ENCODE assay signal across 11 cellular contexts in genomic region chr12:47302111-47302597, GRCh38.
DNase-seq lines count a peak whose midpoint lies in the region; ATAC-seq, FAIRE-seq and TF ChIP-seq lines count a peak whose summit lies in the region.
"Had no signal": no experiment of that assay in that cellular context is flagged by ENCODE, and none has a peak within 500 bp of the region (broad histone marks: within the 10 kb centered on the region; RNA-seq: fewer than 3 reads in every experiment).

No MANE protein-coding gene starts in this region.

- POLR2A ChIA-PET in Caco-2 (lab: Charles Lee), result no interaction called here
- POLR2A ChIA-PET in K562 (lab: Yijun Ruan, JAX), result interaction anchor here (1.0 kb wide), 1 partner anchor 59 kb away, joined by 3 read pairs; no protein-coding TSS in a partner anchor
- POLR2A ChIA-PET in HepG2 (lab: Yijun Ruan, JAX), result no interaction called here

- no TSS peak for BruUV-seq in Caco-2 (replicated peaks; lab: Mats Ljungman, UMichigan)
- no TSS peak for BruUV-seq in K562 (replicated peaks; lab: Mats Ljungman, UMichigan)
- BruUV-seq in HepG2 (replicated peaks; lab: Mats Ljungman, UMichigan), result no TSS peak

- H3K4me1 Mint-ChIP-seq in Caco-2 (ENCODE audit: low read depth, unreplicated experiment), result peaks cover 41% of the 10 kb centered on the region
- H3K4me1 Mint-ChIP-seq in T-helper 17 cell, result peaks cover 20% of the 10 kb centered on the region
- H3K4me1 Mint-ChIP-seq in endodermal cell, result peaks cover 8% of the 10 kb centered on the region

- CTCF ChIA-PET in Caco-2 (lab: Charles Lee), result interaction anchor here (0.8 to 1.2 kb wide), 4 partner anchors 71 to 281 kb away, joined by 3 to 4 read pairs (median 3); partner anchors contain the start of gene PCED1B
- CTCF ChIA-PET in K562 (lab: Yijun Ruan, JAX; ENCODE audit: low intra/inter-chr PET ratio), result no interaction called here
- CTCF ChIA-PET in HepG2 (lab: Yijun Ruan, JAX; ENCODE audit: low intra/inter-chr PET ratio, low total read pairs), result no interaction called here

- ATAC-seq in HG03139 (IDR thresholded peaks at IDR 0.05; ENCODE audit: unreplicated experiment) (peak; percentile 62), K562 (peak; percentile 61), HepG2 (no peak), T-helper 17 cell (no peak)

- no peak for TF ChIP-seq EP300 in K562 (IDR thresholded peaks at IDR 0.05; ENCODE audit: low read length)
- TF ChIP-seq EP300 in HepG2 (IDR thresholded peaks at IDR 0.05; ENCODE audit: low read depth in 2 of 2, low read length in 2 of 2), result no peak
- TF ChIP-seq EP300 in HepG2 (CRISPR knock-in tag; IDR thresholded peaks at IDR 0.05; ENCODE audit: borderline replicate concordance), result no peak

- no peak overlapping the region for H3K27ac ChIP-seq in K562 (ENCODE audit: extremely low read depth, low read depth, low read length)
- no peak overlapping the region for H3K27ac ChIP-seq in HepG2 (ENCODE audit: extremely low read length, insufficient read depth, low read length)
- no peak overlapping the region for H3K27ac ChIP-seq in endodermal cell (ENCODE audit: low read depth, low read length)

- H3K4me3 Mint-ChIP-seq in Caco-2 (ENCODE audit: unreplicated experiment), result peak overlapping the region; percentile 37
- no peak overlapping the region for H3K4me3 Mint-ChIP-seq in T-helper 17 cell
- no peak overlapping the region for H3K4me3 Mint-ChIP-seq in endodermal cell
- H3K4me3 Mint-ChIP-seq: dendritic cell treated with granulocyte-macrophage colony-stimulating factor and Interleukin-4, amounts not matched to agents 40 ng/mL and 50 ng/mL, for 4 days had no signal

- intact Hi-C loops in Caco-2 (cut with micrococcal nuclease; ENCODE audit: unreplicated experiment), result loop anchor here (1.0 kb wide), 2 partner anchors 26 to 71 kb away; no protein-coding TSS in a partner anchor
- intact Hi-C loops in K562 (cut with micrococcal nuclease), result loop anchor here (10.0 kb wide), 1 partner anchor 57 kb away; no protein-coding TSS in a partner anchor
- intact Hi-C loops in HepG2 (cut with micrococcal nuclease; ENCODE audit: unreplicated experiment), result no loop called here

- no peaks in the 10 kb centered on the region for H3K27me3 Mint-ChIP-seq in Caco-2 (ENCODE audit: insufficient read depth, unreplicated experiment)
- H3K27me3 Mint-ChIP-seq in T-helper 17 cell, result no peaks in the 10 kb centered on the region
- peaks cover 2% of the 10 kb centered on the region for H3K27me3 Mint-ChIP-seq in endodermal cell (ENCODE audit: insufficient read depth)

- H3K9ac ChIP-seq in K562 (ENCODE audit: insufficient read depth in 1 of 2, low read depth in 2 of 2, low read length in 2 of 2), result no peak overlapping the region
- no peak overlapping the region for H3K9ac ChIP-seq in HepG2 (ENCODE audit: insufficient read depth, low read depth, low read length)
- no peak overlapping the region for H3K9ac ChIP-seq in endodermal cell (ENCODE audit: extremely low read depth, low read length, poor library complexity, severe bottlenecking)

- peaks cover 10% of the 10 kb centered on the region for H3K9me3 Mint-ChIP-seq in Caco-2 (ENCODE audit: unreplicated experiment)
- H3K9me3 Mint-ChIP-seq in endodermal cell, result peaks cover 2% of the 10 kb centered on the region
- H3K9me3 Mint-ChIP-seq: dendritic cell treated with granulocyte-macrophage colony-stimulating factor and Interleukin-4, amounts not matched to agents 40 ng/mL and 50 ng/mL, for 4 days had no signal

- TF ChIP-seq CTCF in Caco-2 (IDR thresholded peaks at IDR 0.05; ENCODE audit: insufficient read depth in 1 of 2, low read depth in 1 of 2, low read length in 1 of 2, severe bottlenecking in 1 of 2, unreplicated experiment in 1 of 2), result no peak
- TF ChIP-seq CTCF in K562 (IDR thresholded peaks at IDR 0.05 in 2 of 3, conservative IDR thresholded peaks at IDR 0.05 in 1 of 3; ENCODE audit: insufficient read depth in 2 of 3, low read depth in 1 of 3, low read length in 3 of 3), result no peak
- no peak for TF ChIP-seq CTCF in HepG2 (CRISPR knock-in tag; IDR thresholded peaks at IDR 0.05)
- TF ChIP-seq CTCF in endodermal cell (conservative IDR thresholded peaks at IDR 0.05), result no peak

- H3K9me1 ChIP-seq in K562 (ENCODE audit: control insufficient read depth, insufficient read depth, low read length), result no peaks in the 10 kb centered on the region

- H3K36me3 Mint-ChIP-seq in Caco-2 (ENCODE audit: insufficient read depth, unreplicated experiment), result peaks cover 11% of the 10 kb centered on the region
- peaks cover 3% of the 10 kb centered on the region for H3K36me3 Mint-ChIP-seq in T-helper 17 cell (ENCODE audit: low read depth)
- H3K36me3 Mint-ChIP-seq in endodermal cell (ENCODE audit: low read depth), result no peaks in the 10 kb centered on the region

- DNase-seq in Caco-2 (peak; percentile 59 to 67), GM19239 (ENCODE audit: insufficient read length, low spot score) (peak; percentile 18), K562 (ENCODE audit: extremely low read depth in 1 of 4, low spot score in 3 of 4) (peak in 2 of 4 experiments; percentile 26 to 33), superior temporal gyrus (ENCODE audit: extremely low spot score) (no peak), HepG2 (ENCODE audit: low spot score) (no peak), T-helper 17 cell (no peak), endodermal cell (no peak)

- TF ChIP-seq RAD21 in K562 (CRISPR knock-in tag; conservative IDR thresholded peaks at IDR 0.05 in 1 of 2, IDR thresholded peaks at IDR 0.05 in 1 of 2) (no peak), HepG2 (CRISPR knock-in tag; IDR thresholded peaks at IDR 0.05) (no peak)

- no peak overlapping the region for H3K4me3 ChIP-seq in Caco-2 (ENCODE audit: low read depth, low read length)
- no peak overlapping the region for H3K4me3 ChIP-seq in K562
- H3K4me3 ChIP-seq in HepG2 (replicated peaks in 1 of 3; ENCODE audit: insufficient read depth in 1 of 3, low read depth in 2 of 3, low read length in 3 of 3), result no peak overlapping the region
- no peak overlapping the region for H3K4me3 ChIP-seq in endodermal cell (ENCODE audit: low read length)
- H3K4me3 ChIP-seq: lung had no signal

- WGBS in K562 (ENCODE audit: insufficient coverage, low coverage, missing lambda C conversion rate), result 25% methylated on average over 6 of the region's 6 CpGs
- 16% methylated on average over 6 of the region's 6 CpGs for WGBS in HepG2 (ENCODE audit: low lambda C conversion rate)
- 74% methylated on average over 6 of the region's 6 CpGs; no CpG with 5 or more reads in 1 of the 2 experiments for whole genome bisulfite sequencing in endodermal cell (ENCODE audit: insufficient coverage in 1 of 2, insufficient read length in 1 of 2), 2 experiments

- H3K4me1 ChIP-seq in Caco-2, result peaks cover 37% of the 10 kb centered on the region
- peaks cover 4 to 9% of the 10 kb centered on the region in 2 experiments; a peak in 3 of 5 replicates for H3K4me1 ChIP-seq in K562 (replicated peaks in 1 of 2; ENCODE audit: control insufficient read depth in 2 of 2, insufficient read depth in 2 of 2, low read length in 2 of 2)
- H3K4me1 ChIP-seq in HepG2 (ENCODE audit: insufficient read depth, low read length), result no peaks in the 10 kb centered on the region
- peaks cover 4% of the 10 kb centered on the region for H3K4me1 ChIP-seq in endodermal cell (ENCODE audit: control insufficient read depth, insufficient read depth, low read length)

- peak overlapping the region; percentile 88 for H3K27ac Mint-ChIP-seq in Caco-2 (ENCODE audit: unreplicated experiment)
- no peak overlapping the region for H3K27ac Mint-ChIP-seq in T-helper 17 cell
- no peak overlapping the region for H3K27ac Mint-ChIP-seq in endodermal cell
- H3K27ac Mint-ChIP-seq: dendritic cell treated with granulocyte-macrophage colony-stimulating factor and Interleukin-4, amounts not matched to agents 40 ng/mL and 50 ng/mL, for 4 days had no signal

- no peak overlapping the region; the same call in 1 of the 2 replicates for H3K4me2 ChIP-seq in K562 (ENCODE audit: insufficient read depth, low read length)
- no peak overlapping the region for H3K4me2 ChIP-seq in HepG2 (ENCODE audit: low read depth, low read length)

- no peaks in the 10 kb centered on the region for H3K27me3 ChIP-seq in Caco-2 (replicated peaks; ENCODE audit: control insufficient read depth, insufficient read depth, low read length)
- no peaks in the 10 kb centered on the region for H3K27me3 ChIP-seq in K562 (ENCODE audit: control insufficient read depth in 2 of 2, insufficient read depth in 2 of 2, low read length in 2 of 2)
- no peaks in the 10 kb centered on the region; a peak in 1 of 5 replicates for H3K27me3 ChIP-seq in HepG2 (ENCODE audit: control insufficient read depth in 1 of 2, insufficient read depth in 2 of 2, low read length in 2 of 2)
- H3K27me3 ChIP-seq in endodermal cell (ENCODE audit: control insufficient read depth, insufficient read depth, low read length, poor library complexity, severe bottlenecking), result no peaks in the 10 kb centered on the region

- in situ Hi-C loops in K562 (cut with MboI), result loop anchor here (10.0 kb wide), 1 partner anchor 267 kb away; no protein-coding TSS in a partner anchor
- in situ Hi-C loops in HepG2 (cut with HindIII; ENCODE audit: extremely low pct_ligation_motif_present, low pct_unique_long_range_greater_than_20kb), result loop anchor here (25.0 kb wide), 1 partner anchor 965 kb away; no protein-coding TSS in a partner anchor

- H2AFZ ChIP-seq in K562 (ENCODE audit: low read depth, low read length) (0 out of 2 replicates have a peak overlapping the region, but pooled peaks have one; percentile 13), HepG2 (ENCODE audit: low read length) (no peak overlapping the region)

- H3K9me3 ChIP-seq in Caco-2, result peaks cover 2% of the 10 kb centered on the region; the same call in 1 of the 2 replicates
- no peaks in the 10 kb centered on the region for H3K9me3 ChIP-seq in K562 (replicated peaks; ENCODE audit: control insufficient read depth, insufficient read depth, low read depth, low read length)
- no peaks in the 10 kb centered on the region for H3K9me3 ChIP-seq in HepG2 (ENCODE audit: low read length)
- H3K9me3 ChIP-seq in T-helper 17 cell (ENCODE audit: control insufficient read depth, low read length, poor library complexity, severe bottlenecking), result no peaks in the 10 kb centered on the region
- no peaks in the 10 kb centered on the region for H3K9me3 ChIP-seq in endodermal cell (ENCODE audit: control insufficient read depth, low read length)

- TF ChIP-seq POLR2A in K562 (conservative IDR thresholded peaks at IDR 0.05), result no peak
- no peak for TF ChIP-seq POLR2A in HepG2 (IDR thresholded peaks at IDR 0.05; ENCODE audit: insufficient read depth in 1 of 2, low read depth in 2 of 2, low read length in 2 of 2)

- FAIRE-seq in GM19239 (lab: Jason Lieb, UNC) (peak; percentile 45), K562 (lab: Jason Lieb, UNC) (no peak), HepG2 (lab: Jason Lieb, UNC) (no peak)
- FAIRE-seq: TTC549 had no signal

- H4K20me1 ChIP-seq in K562 (replicated peaks; ENCODE audit: control insufficient read depth, insufficient read depth, low read length) (no peaks in the 10 kb centered on the region), HepG2 (ENCODE audit: insufficient read depth, low read length) (no peaks in the 10 kb centered on the region)

- H3K36me3 ChIP-seq in Caco-2 (ENCODE audit: control insufficient read depth, insufficient read depth, low read length) (no peaks in the 10 kb centered on the region), K562 (ENCODE audit: control insufficient read depth, insufficient read depth, low read length) (no peaks in the 10 kb centered on the region), HepG2 (replicated peaks in 1 of 2; ENCODE audit: control insufficient read depth in 1 of 2, insufficient read depth in 2 of 2, low read length in 2 of 2) (no peaks in the 10 kb centered on the region), endodermal cell (ENCODE audit: control insufficient read depth, insufficient read depth, low read length) (no peaks in the 10 kb centered on the region)

- H3K79me2 ChIP-seq in K562 (ENCODE audit: control insufficient read depth, insufficient read depth, low read length), result no peaks in the 10 kb centered on the region
- no peaks in the 10 kb centered on the region for H3K79me2 ChIP-seq in HepG2 (ENCODE audit: insufficient read depth, low read length)

Comparison
In these comparisons a context has a peak if more than half of its experiments do, and no peak if none do; other contexts are left out.
1. DNase-seq: peak in Caco-2 (2 of 2) and GM19239 (single experiment); none in superior temporal gyrus (single experiment), HepG2 (single experiment), T-helper 17 cell (0 of 3) and endodermal cell (single experiment).
2. ATAC-seq: peak in HG03139 (single experiment) and K562 (single experiment); none in HepG2 (single experiment) and T-helper 17 cell (single experiment).